In genomic region chr18:46462523-46462922, GRCh38 we compare ENCODE assay signal across 17 cellular contexts.
"Had no signal": no experiment of that assay in that cellular context is flagged by ENCODE, and none has a peak within 500 bp of the region (broad histone marks: within the 10 kb centered on the region; RNA-seq: fewer than 3 reads in every experiment).

No MANE protein-coding gene starts in this region.

- H3K27ac ChIP-seq: adrenal gland, cardiac muscle cell, dorsolateral prefrontal cortex, hepatocyte, suprapubic skin had no signal

- H3K27me3 ChIP-seq: adrenal gland, cardiac muscle cell, suprapubic skin had no signal

- H3K9me3 ChIP-seq: adrenal gland, suprapubic skin had no signal

- H3K4me1 ChIP-seq: adrenal gland, suprapubic skin had no signal

- H3K4me2 ChIP-seq: hepatocyte had no signal

- FAIRE-seq: endometrium, kidney, small intestine had no signal

- ATAC-seq: activated CD8-positive, alpha-beta T cell treated with anti-CD3 and anti-CD28 coated beads for 36 hours; activated T-cell treated with anti-CD3 and anti-CD28 coated beads, Interleukin-2, amount 50 U/mL, for 4 hours; left ventricle myocardium superior had no signal

- DNase-seq: activated CD4-positive, alpha-beta T cell treated with anti-CD3 and anti-CD28 coated beads for 48 hours; activated CD8-positive, alpha-beta T cell treated with anti-CD3 and anti-CD28 coated beads for 36 hours; activated effector memory CD4-positive, alpha-beta T cell treated with Interleukin-2 at 50 U/mL for 16 hours; activated T-cell treated with anti-CD3 and anti-CD28 coated beads, Interleukin-2, amount 50 U/mL, for 4 hours; dorsolateral prefrontal cortex; kidney; left ventricle myocardium superior; mesenchymal stem cell; occipital lobe; right cardiac atrium; small intestine; trophoblast cell had no signal

- H3K4me3 ChIP-seq: adrenal gland, cardiac muscle cell, dorsolateral prefrontal cortex, hepatocyte, suprapubic skin had no signal

- H3K36me3 ChIP-seq: adrenal gland, cardiac muscle cell, suprapubic skin had no signal
